In genomic region chr16:19882641-19883040, GRCh38 we compare ENCODE assay signal across 13 cellular contexts. TPM values are rescaled to one million over a fixed set of nuclear protein-coding genes. Genes with fewer than 3 reads are reported as not detected.
DNase-seq lines count a peak whose midpoint lies in the region; ATAC-seq and TF ChIP-seq lines count a peak whose summit lies in the region.
"Had no signal": no experiment of that assay in that cellular context is flagged by ENCODE, and none has a peak within 500 bp of the region (broad histone marks: within the 10 kb centered on the region; RNA-seq: fewer than 3 reads in every experiment).

No MANE protein-coding gene starts in this region.

- peaks cover 29% of the 10 kb centered on the region for H3K4me1 Mint-ChIP-seq in nephron

- H3K27me3 ChIP-seq in left ventricle myocardium inferior (ENCODE audit: low read depth) (no peaks in the 10 kb centered on the region), ectodermal cell (ENCODE audit: control insufficient read depth, insufficient read depth, low read length, poor library complexity, severe bottlenecking) (peaks cover 7% of the 10 kb centered on the region), uterus (no peaks in the 10 kb centered on the region)

- peak overlapping the region; percentile 76 to 92 (median 78) for H3K27ac Mint-ChIP-seq in nephron
- H3K27ac Mint-ChIP-seq: activated T-cell treated with anti-CD3 and anti-CD28 coated beads, Interleukin-2, amount 50 U/mL, for 24 hours had no signal

- DNase-seq in left ventricle myocardium inferior: no peak
- DNase-seq in left cardiac atrium: no peak
- DNase-seq in uterus: no peak
- DNase-seq in HUDEP-2 (lab: John Stamatoyannopoulos, UW; ENCODE audit: unreplicated experiment in 76 of 76): no peak
- DNase-seq in UCSD-AML1 (lab: John Stamatoyannopoulos, UW; ENCODE audit: unreplicated experiment): no peak
- DNase-seq: BE2C, GOT3, NCI-H2081 treated with DMSO at 0.1 percent for 48 hours had no signal

- H3K9me3 ChIP-seq in left ventricle myocardium inferior (replicated peaks) (no peaks in the 10 kb centered on the region), ectodermal cell (ENCODE audit: control insufficient read depth, low read length) (no peaks in the 10 kb centered on the region), uterus (no peaks in the 10 kb centered on the region)
- H3K9me3 ChIP-seq: BE2C had no signal

- peaks cover 19% of the 10 kb centered on the region for H3K36me3 ChIP-seq in left ventricle myocardium inferior
- H3K36me3 ChIP-seq in ectodermal cell (ENCODE audit: control insufficient read depth, insufficient read depth, low read length): no peaks in the 10 kb centered on the region
- no peaks in the 10 kb centered on the region for H3K36me3 ChIP-seq in uterus
- H3K36me3 ChIP-seq: BE2C had no signal

- peaks cover 9% of the 10 kb centered on the region for H3K27me3 Mint-ChIP-seq in nephron (ENCODE audit: low read depth)

- H3K4me3 Mint-ChIP-seq in nephron: peak overlapping the region; percentile 91 to 95 (median 94)
- H3K4me3 Mint-ChIP-seq: activated T-cell treated with anti-CD3 and anti-CD28 coated beads, Interleukin-2, amount 50 U/mL, for 24 hours had no signal

- H3K27ac ChIP-seq in left ventricle myocardium inferior (replicated peaks) (peak overlapping the region; percentile 97), ectodermal cell (ENCODE audit: insufficient read depth, low read depth, low read length, poor library complexity, severe bottlenecking) (peak overlapping the region; percentile 72), uterus (peak overlapping the region; percentile 68 to 73)
- H3K27ac ChIP-seq: HL-60 had no signal

- H3K4me1 ChIP-seq in left ventricle myocardium inferior (peaks cover 83% of the 10 kb centered on the region), ectodermal cell (ENCODE audit: control insufficient read depth, insufficient read depth, low read length) (peaks cover 6% of the 10 kb centered on the region), uterus (peaks cover 0 to 4% of the 10 kb centered on the region in 2 donors)
- H3K4me1 ChIP-seq: BE2C had no signal

- H3K9me3 Mint-ChIP-seq in nephron: no peaks in the 10 kb centered on the region
- H3K9me3 Mint-ChIP-seq: activated T-cell treated with anti-CD3 and anti-CD28 coated beads, Interleukin-2, amount 50 U/mL, for 24 hours had no signal

- ATAC-seq in left cardiac atrium (no peak), HG02571 (IDR thresholded peaks at IDR 0.05; ENCODE audit: unreplicated experiment) (no peak)

- TF ChIP-seq CTCF in left ventricle myocardium inferior (IDR thresholded peaks at IDR 0.05; ENCODE audit: borderline replicate concordance): no peak
- no peak for TF ChIP-seq CTCF in nephron (IDR thresholded peaks at IDR 0.05; ENCODE audit: unreplicated experiment in 3 of 3)
- no peak for TF ChIP-seq CTCF in uterus (IDR thresholded peaks at IDR 0.05)

- 1 to 3% methylated on average over 3 of the region's 3 CpGs for WGBS in ectodermal cell, 2 experiments

- TF ChIP-seq POLR2A in uterus (IDR thresholded peaks at IDR 0.05): no peak

- H3K36me3 Mint-ChIP-seq in nephron (ENCODE audit: low read depth): peaks cover 4% of the 10 kb centered on the region

- intact Hi-C loops in left ventricle myocardium inferior (cut with micrococcal nuclease) (loop anchor here (10.0 kb wide), 1 partner anchor 248 kb away; no protein-coding TSS in a partner anchor), left cardiac atrium (cut with DNase I) (loop anchor here (5.0 to 10.0 kb wide), 2 partner anchors 168 to 180 kb away; partner anchors contain the start of genes IQCK (in 1 of the 2) and KNOP1 (in 1 of the 2)), uterus (cut with DNase I; ENCODE audit: low total_unique reads) (loop anchor here (10.0 kb wide), 2 partner anchors 188 to 288 kb away; no protein-coding TSS in a partner anchor)

- H3K4me3 ChIP-seq in left ventricle myocardium inferior (peak overlapping the region; percentile 93), ectodermal cell (ENCODE audit: insufficient read depth, low read depth, low read length) (peak overlapping the region; percentile 76), uterus (peak overlapping the region in 1 of 2 donors; percentile 81)

RNA-seq across cellular contexts. Expression of gene GPRC5B, which starts 2.0 kb away (rescaled TPM):
- 82.3 TPM for total RNA-seq in left ventricle myocardium inferior
- 10 to 100 TPM; 58.1 to 66.3 TPM for total RNA-seq in left cardiac atrium
- 41.5 TPM for polyA plus RNA-seq in ectodermal cell (2013, experiment 1 of 4)
- 49.6 TPM for polyA plus RNA-seq in ectodermal cell (2013, experiment 2 of 4)
- polyA plus RNA-seq in ectodermal cell (2013, experiment 3 of 4): 36.9 TPM
- 41.6 TPM for polyA plus RNA-seq in ectodermal cell (2013, experiment 4 of 4)
- total RNA-seq in uterus: 10 to 100 TPM; 16.5 to 53.0 (median 22.3) TPM
